20 cellular contexts compared by ENCODE assay signal in genomic region chr2:3580449-3580848, GRCh38. TPM values are rescaled to one million over a fixed set of nuclear protein-coding genes. Genes with fewer than 3 reads are reported as not detected.
A peak's percentile ranks its signal among the peaks of the same experiment; 100 is the strongest.
DNase-seq lines count a peak whose midpoint lies in the region; ATAC-seq, FAIRE-seq and TF ChIP-seq lines count a peak whose summit lies in the region.
"Had no signal": no experiment of that assay in that cellular context is flagged by ENCODE, and none has a peak within 500 bp of the region (broad histone marks: within the 10 kb centered on the region; RNA-seq: fewer than 3 reads in every experiment).

No MANE protein-coding gene starts in this region.

- H3K27me3 Mint-ChIP-seq in natural killer cell treated with Interleukin-12 subunit alpha and Interleukin-12 subunit beta and Interleukin-15 and Interleukin-18, amount 100 ng/mL, for 72 hours = no peaks in the 10 kb centered on the region
- H3K27me3 Mint-ChIP-seq in natural killer cell (ENCODE audit: low read depth in 2 of 2) (no peaks in the 10 kb centered on the region), neural progenitor cell (ENCODE audit: insufficient read depth, low read depth) (no peaks in the 10 kb centered on the region)

- peaks cover 38 to 46% of the 10 kb centered on the region in 2 donors for H3K4me1 Mint-ChIP-seq in natural killer cell treated with Interleukin-12 subunit alpha and Interleukin-12 subunit beta and Interleukin-15 and Interleukin-18, amount 100 ng/mL, for 72 hours (ENCODE audit: low read depth in 2 of 2)
- peaks cover 39 to 40% of the 10 kb centered on the region in 2 donors for H3K4me1 Mint-ChIP-seq in natural killer cell
- H3K4me1 Mint-ChIP-seq in neural progenitor cell = peaks cover 35% of the 10 kb centered on the region

- in situ Hi-C loops in GM12878 (cut with MboI) = no loop called here

- H3K9ac ChIP-seq in SK-N-SH (no peak overlapping the region), GM12878 (ENCODE audit: control insufficient read depth, insufficient read depth, low read length) (no peak overlapping the region), neural progenitor cell (no peak overlapping the region)

- H3K9me3 ChIP-seq in SK-N-SH (no peaks in the 10 kb centered on the region), GM12878 (replicated peaks; ENCODE audit: control insufficient read depth, insufficient read depth, low read length) (no peaks in the 10 kb centered on the region; the same call in 2 of the 3 replicates), heart left ventricle (no peaks in the 10 kb centered on the region), neural progenitor cell (ENCODE audit: low read depth) (no peaks in the 10 kb centered on the region), pancreas (no peaks in the 10 kb centered on the region)

- H3K27ac ChIP-seq in SK-N-SH (ENCODE audit: low read depth in 2 of 2, low read length in 1 of 2) (peak overlapping the region; percentile 62 to 81; a peak in 3 of 4 replicates), GM12878 (ENCODE audit: control insufficient read depth, insufficient read depth) (no peak overlapping the region), heart left ventricle (no peak overlapping the region), neural progenitor cell (no peak overlapping the region), pancreas (no peak overlapping the region)

- ATAC-seq in SK-N-SH treated with all-trans-retinoic acid at 6 μM for 48 hours (no peak), natural killer cell (no peak), GM12878 (no peak), heart left ventricle (no peak), pancreas (no peak)
- no peak for ATAC-seq in natural killer cell treated with Interleukin-12 subunit alpha and Interleukin-12 subunit beta and Interleukin-15 and Interleukin-18, amount 100 ng/mL, for 72 hours
- ATAC-seq: K562 had no signal

- 71% methylated on average over 5 of the region's 5 CpGs for WGBS in SK-N-SH (ENCODE audit: low lambda C conversion rate)
- WGBS in GM12878 (ENCODE audit: insufficient coverage, insufficient replicate concordance, low lambda C conversion rate, missing lambda C conversion rate) = 89% methylated on average over 5 of the region's 5 CpGs
- 79 to 83% (median 82%) methylated on average over 5 of the region's 5 CpGs for WGBS in heart left ventricle, 4 donors
- 78 to 85% methylated on average over 5 of the region's 5 CpGs for WGBS in pancreas, 2 donors

- CTCF ChIA-PET in SK-N-SH (lab: Yijun Ruan, JAX) (interaction anchor here (1.1 to 7.1 kb wide), 6 partner anchors 14 to 157 kb away, joined by 3 to 40 read pairs (median 4); partner anchors contain the start of gene COLEC11), GM12878 (lab: Yijun Ruan, JAX) (interaction anchor here (0.6 to 1.9 kb wide), 2 partner anchors 43 to 71 kb away, joined by 3 to 6 read pairs; no protein-coding TSS in a partner anchor)

- DNase-seq in SK-N-SH = no peak
- no peak for DNase-seq in natural killer cell treated with Interleukin-12 subunit alpha and Interleukin-12 subunit beta and Interleukin-15 and Interleukin-18, amount 100 ng/mL, for 72 hours (ENCODE audit: low spot score)
- DNase-seq in natural killer cell = no peak
- no peak for DNase-seq in GM12878 (ENCODE audit: low read depth, low spot score)
- DNase-seq in heart left ventricle = no peak
- DNase-seq in neural progenitor cell (ENCODE audit: low spot score) = no peak
- DNase-seq in pancreas = no peak
- DNase-seq: AML-193; DMS79; MV-4-11; NCI-H1694 treated with DMSO at 0.1 percent for 48 hours; NCI-H2107; NCI-H510A; NCI-H748 treated with DMSO at 0.1 percent for 48 hours; NK-92 treated with Interleukin-12 subunit alpha and Interleukin-12 subunit beta, amount 100 ng/mL, for 24 hours had no signal

- FAIRE-seq in GM12878 (lab: Jason Lieb, UNC) (no peak), pancreas (lab: Jason Lieb, UNC) (no peak)
- FAIRE-seq: K562, RCC 7860 had no signal

- no peak for TF ChIP-seq RAD21 in SK-N-SH (IDR thresholded peaks at IDR 0.05; ENCODE audit: low read length)
- TF ChIP-seq RAD21 in GM12878 (IDR thresholded peaks at IDR 0.05; ENCODE audit: insufficient read depth, low read depth, low read length) = no peak

- H3K27me3 ChIP-seq in SK-N-SH (ENCODE audit: insufficient read depth) (no peaks in the 10 kb centered on the region), GM12878 (replicated peaks in 1 of 2; ENCODE audit: control insufficient read depth in 2 of 2, insufficient read depth in 2 of 2, low read length in 1 of 2) (no peaks in the 10 kb centered on the region), heart left ventricle (no peaks in the 10 kb centered on the region), neural progenitor cell (no peaks in the 10 kb centered on the region), pancreas (no peaks in the 10 kb centered on the region)

- H3K4me1 ChIP-seq in SK-N-SH (ENCODE audit: control insufficient read depth in 1 of 2, insufficient read depth in 2 of 2, low read depth in 1 of 2, low read length in 1 of 2) (peaks cover 30 to 78% of the 10 kb centered on the region in 2 experiments), GM12878 (ENCODE audit: control insufficient read depth, insufficient read depth, low read length) (peaks cover 8% of the 10 kb centered on the region), heart left ventricle (peaks cover 0 to 50% (median 36%) of the 10 kb centered on the region in 12 donors), neural progenitor cell (peaks cover 19% of the 10 kb centered on the region), pancreas (peaks cover 21 to 33% (median 22%) of the 10 kb centered on the region in 3 donors)

- intact Hi-C loops in natural killer cell (cut with micrococcal nuclease) = no loop called here
- intact Hi-C loops in GM12878 (cut with micrococcal nuclease; ENCODE audit: unreplicated experiment) = no loop called here
- intact Hi-C loops in heart left ventricle (cut with DNase I) = no loop called here
- intact Hi-C loops in pancreas (cut with DNase I) = no loop called here

- RAD21 ChIA-PET in GM12878 (lab: Charles Lee; ENCODE audit: unreplicated experiment) = interaction anchor here (1.2 to 1.9 kb wide), 2 partner anchors 17 to 22 kb away, joined by 3 to 7 read pairs; partner anchors contain the start of gene RNASEH1

- TF ChIP-seq CTCF in SK-N-SH (IDR thresholded peaks at IDR 0.05) (no peak), natural killer cell (IDR thresholded peaks at IDR 0.05) (no peak), GM12878 (IDR thresholded peaks at IDR 0.05 in 2 of 3, conservative IDR thresholded peaks at IDR 0.05 in 1 of 3; ENCODE audit: control insufficient read depth in 2 of 3, extremely low read depth in 1 of 3, insufficient read depth in 1 of 3, low read depth in 3 of 3, low read length in 3 of 3) (no peak), heart left ventricle (IDR thresholded peaks at IDR 0.05) (no peak), neural progenitor cell (IDR thresholded peaks at IDR 0.05) (no peak), pancreas (IDR thresholded peaks at IDR 0.05) (no peak)

- peak overlapping the region; percentile 20 for H3K4me3 Mint-ChIP-seq in natural killer cell treated with Interleukin-12 subunit alpha and Interleukin-12 subunit beta and Interleukin-15 and Interleukin-18, amount 100 ng/mL, for 72 hours
- H3K4me3 Mint-ChIP-seq in natural killer cell (no peak overlapping the region), neural progenitor cell (no peak overlapping the region)
- H3K4me3 Mint-ChIP-seq: CD14-positive monocyte had no signal

- no peak overlapping the region for H3K27ac Mint-ChIP-seq in natural killer cell treated with Interleukin-12 subunit alpha and Interleukin-12 subunit beta and Interleukin-15 and Interleukin-18, amount 100 ng/mL, for 72 hours
- H3K27ac Mint-ChIP-seq in natural killer cell (no peak overlapping the region), neural progenitor cell (no peak overlapping the region)
- H3K27ac Mint-ChIP-seq: CD14-positive monocyte had no signal

- TF ChIP-seq EP300 in SK-N-SH (IDR thresholded peaks at IDR 0.05; ENCODE audit: borderline replicate concordance in 1 of 2, low read depth in 1 of 2, low read length in 1 of 2) (no peak), GM12878 (IDR thresholded peaks at IDR 0.05; ENCODE audit: borderline replicate concordance in 1 of 2, control insufficient read depth in 1 of 2, low read depth in 2 of 2, low read length in 2 of 2) (no peak)

- SMC1A ChIA-PET in GM12878 (lab: Charles Lee; ENCODE audit: uncharacterized antibody, unreplicated experiment) = interaction anchor here (1.4 to 3.2 kb wide), 3 partner anchors 16 to 72 kb away, joined by 5 to 16 read pairs (median 5); partner anchors contain the start of gene RNASEH1

- H3K9me2 ChIP-seq in SK-N-SH = no peaks in the 10 kb centered on the region

- H3K36me3 ChIP-seq in SK-N-SH (replicated peaks in 1 of 2; ENCODE audit: control insufficient read depth in 1 of 2, insufficient read depth in 2 of 2, low read length in 1 of 2) (peaks cover 81 to 86% of the 10 kb centered on the region in 2 experiments), GM12878 (ENCODE audit: control insufficient read depth in 2 of 2, insufficient read depth in 2 of 2, low read length in 1 of 2) (peaks cover 14 to 62% of the 10 kb centered on the region in 2 experiments), heart left ventricle (peaks cover 0 to 87% (median 68%) of the 10 kb centered on the region in 9 donors), neural progenitor cell (peaks cover 46% of the 10 kb centered on the region), pancreas (peaks cover 6 to 61% (median 43%) of the 10 kb centered on the region in 3 donors)

- no TSS peak for BruUV-seq in GM12878 (replicated peaks; lab: Mats Ljungman, UMichigan)

- no peaks in the 10 kb centered on the region for H3K9me3 Mint-ChIP-seq in natural killer cell treated with Interleukin-12 subunit alpha and Interleukin-12 subunit beta and Interleukin-15 and Interleukin-18, amount 100 ng/mL, for 72 hours
- no peaks in the 10 kb centered on the region for H3K9me3 Mint-ChIP-seq in natural killer cell
- no peaks in the 10 kb centered on the region for H3K9me3 Mint-ChIP-seq in neural progenitor cell
- H3K9me3 Mint-ChIP-seq: CD14-positive monocyte had no signal

- no peak overlapping the region for H2AFZ ChIP-seq in SK-N-SH (ENCODE audit: low read depth)
- no peak overlapping the region for H2AFZ ChIP-seq in GM12878 (ENCODE audit: control insufficient read depth, low read depth, low read length)
- H2AFZ ChIP-seq in neural progenitor cell (replicated peaks) = no peak overlapping the region

- TF ChIP-seq POLR2A in GM12878 (IDR thresholded peaks at IDR 0.05; ENCODE audit: low read depth, low read length) = no peak
- TF ChIP-seq POLR2A in heart left ventricle (IDR thresholded peaks at IDR 0.05) = no peak

- H3K4me3 ChIP-seq in SK-N-SH (ENCODE audit: low read depth in 2 of 2, low read length in 1 of 2) (no peak overlapping the region), GM12878 (peak overlapping the region; percentile 8; the same call in 1 of the 2 replicates), heart left ventricle (no peak overlapping the region), neural progenitor cell (no peak overlapping the region), pancreas (no peak overlapping the region)
- H3K4me3 ChIP-seq: K562 had no signal

- peaks cover 54% of the 10 kb centered on the region for H3F3A ChIP-seq in SK-N-SH (replicated peaks; ENCODE audit: insufficient read depth)
- H3F3A ChIP-seq in neural progenitor cell (ENCODE audit: low read depth) = peaks cover 70% of the 10 kb centered on the region

- H3K79me2 ChIP-seq in SK-N-SH (ENCODE audit: insufficient read depth) (peaks cover 83% of the 10 kb centered on the region), GM12878 (ENCODE audit: control insufficient read depth, insufficient read depth, low read length) (peaks cover 57% of the 10 kb centered on the region), neural progenitor cell (ENCODE audit: low read depth) (peaks cover 60% of the 10 kb centered on the region)

- H4K20me1 ChIP-seq in SK-N-SH (ENCODE audit: insufficient read depth) = peaks cover 70% of the 10 kb centered on the region
- peaks cover 13% of the 10 kb centered on the region for H4K20me1 ChIP-seq in GM12878 (ENCODE audit: control insufficient read depth, insufficient read depth)
- H4K20me1 ChIP-seq in neural progenitor cell (ENCODE audit: low read depth) = peaks cover 72% of the 10 kb centered on the region

- H3K4me2 ChIP-seq in SK-N-SH = no peak overlapping the region
- peak overlapping the region; percentile 59 for H3K4me2 ChIP-seq in GM12878 (ENCODE audit: control insufficient read depth, insufficient read depth)
- H3K4me2 ChIP-seq in neural progenitor cell = no peak overlapping the region

- POLR2A ChIA-PET in SK-N-SH (lab: Yijun Ruan, JAX) = interaction anchor here (2.9 to 3.4 kb wide), 2 partner anchors 13 to 24 kb away, joined by 10 to 19 read pairs; partner anchors contain the start of gene COLEC11
- POLR2A ChIA-PET in GM12878 (lab: Charles Lee) = no interaction called here

- peaks cover 49% of the 10 kb centered on the region for H3K36me3 Mint-ChIP-seq in natural killer cell treated with Interleukin-12 subunit alpha and Interleukin-12 subunit beta and Interleukin-15 and Interleukin-18, amount 100 ng/mL, for 72 hours
- H3K36me3 Mint-ChIP-seq in natural killer cell = peaks cover 14% of the 10 kb centered on the region
- peaks cover 51% of the 10 kb centered on the region for H3K36me3 Mint-ChIP-seq in neural progenitor cell

RNA-seq across cellular contexts. Expression of gene RPS7, which starts 5.4 kb away (rescaled TPM):
- polyA plus RNA-seq in SK-N-SH (2012; rRNA removed) (2,166 and 2,477 TPM in 2 replicates), GM12878 (2011; rRNA removed) (2,490 and 2,717 TPM in 2 replicates), GM12878 (2014; fragmentation: Illumina TruSeq; extraction: Trizol) (3,268 and 3,336 TPM in 2 replicates), GM12878 (2014; fragmentation: Nextera tagmentation; extraction: Ambion mirVana) (1,000 to 10,000 TPM; 3,009 to 3,046 TPM), GM12878 (2014; rRNA removed) (2,698 and 2,951 TPM in 2 replicates), GM12878 (2016; fragmentation: Nextera tagmentation; extraction: Ambion mirVana) (1,000 to 10,000 TPM; 1,197 to 1,434 TPM), heart left ventricle (1,000 to 10,000 TPM; 1,474 to 1,813 TPM), pancreas (1,000 to 10,000 TPM; 1,402 to 2,322 TPM)
- polyA plus RNA-seq in SK-N-SH (2012; cell fraction: cytosol; rRNA removed) = 3,192 and 3,529 TPM in 2 replicates
- polyA plus RNA-seq in SK-N-SH (2012; cell fraction: nucleus; rRNA removed) = 656 and 726 TPM in 2 replicates
- total RNA-seq in natural killer cell treated with Interleukin-12 subunit alpha and Interleukin-12 subunit beta and Interleukin-15 and Interleukin-18, amount 100 ng/mL, for 72 hours = 1,000 to 10,000 TPM in 1 of 2 donors, 100 to 1,000 TPM in 1; 834 to 1,122 TPM
- total RNA-seq in natural killer cell (1,000 to 10,000 TPM in 2 of 3 donors, 100 to 1,000 TPM in 1; 815 to 1,068 (median 1,001) TPM), GM12878 (2014; rRNA removed) (2,842 and 3,098 TPM in 2 replicates), GM12878 (2014; rRNA removed; fragmentation: Illumina TruSeq; extraction: Trizol) (4,662 and 4,681 TPM in 2 replicates), GM12878 (2021) (2,368 and 2,463 TPM in 2 replicates), heart left ventricle (1,000 to 10,000 TPM in 1 of 9 donors, 100 to 1,000 TPM in 8; 407 to 1,112 (median 628) TPM), neural progenitor cell (ENCODE audit: low replicate concordance) (5,433 and 5,441 TPM in 2 replicates), pancreas (100 to 1,000 TPM; 498 to 985 (median 806) TPM)
- total RNA-seq in GM12878 (2013; cell fraction: nucleolus; rRNA removed) = 297 and 312 TPM in 2 replicates
- 1,818 TPM for polyA plus RNA-seq in GM12878 (2011; ENCODE audit: low read depth)
- polyA plus RNA-seq in GM12878 (2011; cell fraction: cytosol; rRNA removed) = 1,447 and 1,733 TPM in 2 replicates
- polyA plus RNA-seq in GM12878 (2011; cell fraction: nucleus; rRNA removed) = 743 and 958 TPM in 2 replicates
- 2,414 and 2,708 TPM in 2 replicates for polyA plus RNA-seq in GM12878 (2012)
- polyA minus RNA-seq in GM12878 (2011; rRNA and poly(A)+ RNA removed) = 248 and 406 TPM in 2 replicates
- 310 and 334 TPM in 2 replicates for polyA minus RNA-seq in GM12878 (2011; cell fraction: cytosol; rRNA and poly(A)+ RNA removed)
- 79.9 and 108 TPM in 2 replicates for polyA minus RNA-seq in GM12878 (2011; cell fraction: nucleus; rRNA and poly(A)+ RNA removed)

RNA-seq across cellular contexts. Expression of gene COLEC11, which starts 14.5 kb away (rescaled TPM):
- 8.7 and 15.2 TPM in 2 replicates for polyA plus RNA-seq in SK-N-SH (2012; rRNA removed)
- 11.5 and 22.9 TPM in 2 replicates for polyA plus RNA-seq in SK-N-SH (2012; cell fraction: cytosol; rRNA removed)
- polyA plus RNA-seq in SK-N-SH (2012; cell fraction: nucleus; rRNA removed) = 4.4 and 8.8 TPM in 2 replicates
- total RNA-seq in natural killer cell treated with Interleukin-12 subunit alpha and Interleukin-12 subunit beta and Interleukin-15 and Interleukin-18, amount 100 ng/mL, for 72 hours = under 1 TPM in 1 of 2 donors, not detected in 1; 0.48 TPM
- under 1 TPM in 1 of 3 donors, not detected in 2; 0.61 TPM for total RNA-seq in natural killer cell
- 5.3 and 5.9 TPM in 2 replicates for total RNA-seq in GM12878 (2013; cell fraction: nucleolus; rRNA removed)
- 0.11 TPM in 1 of 2 replicates, not detected in the other for total RNA-seq in GM12878 (2014; rRNA removed)
- total RNA-seq in GM12878 (2014; rRNA removed; fragmentation: Illumina TruSeq; extraction: Trizol) = 0.09 and 0.18 TPM in 2 replicates
- 0.66 and 0.74 TPM in 2 replicates for total RNA-seq in GM12878 (2021)
- 0.39 TPM for polyA plus RNA-seq in GM12878 (2011; ENCODE audit: low read depth)
- 0.30 and 0.34 TPM in 2 replicates for polyA plus RNA-seq in GM12878 (2011; rRNA removed)
- 0.38 and 0.39 TPM in 2 replicates for polyA plus RNA-seq in GM12878 (2011; cell fraction: cytosol; rRNA removed)
- 1.9 and 2.0 TPM in 2 replicates for polyA plus RNA-seq in GM12878 (2011; cell fraction: nucleus; rRNA removed)
- 0.60 and 0.77 TPM in 2 replicates for polyA plus RNA-seq in GM12878 (2012)
- polyA plus RNA-seq in GM12878 (2014; fragmentation: Illumina TruSeq; extraction: Trizol) = not detected in 2 replicates
- not detected for polyA plus RNA-seq in GM12878 (2014; fragmentation: Nextera tagmentation; extraction: Ambion mirVana)
- polyA plus RNA-seq in GM12878 (2014; rRNA removed) = 0.08 and 0.13 TPM in 2 replicates
- polyA plus RNA-seq in GM12878 (2016; fragmentation: Nextera tagmentation; extraction: Ambion mirVana) = under 1 TPM in 1 of 2 experiments, not detected in 1; 0.16 TPM
- polyA minus RNA-seq in GM12878 (2011; rRNA and poly(A)+ RNA removed) = 0.22 and 0.36 TPM in 2 replicates
- polyA minus RNA-seq in GM12878 (2011; cell fraction: cytosol; rRNA and poly(A)+ RNA removed) = not detected in 2 replicates
- 0.36 and 1.6 TPM in 2 replicates for polyA minus RNA-seq in GM12878 (2011; cell fraction: nucleus; rRNA and poly(A)+ RNA removed)
- total RNA-seq in heart left ventricle = 1 to 10 TPM; 2.3 to 9.9 (median 2.9) TPM
- 10 to 100 TPM in 1 of 2 donors, 1 to 10 TPM in 1; 8.8 to 12.5 TPM for polyA plus RNA-seq in heart left ventricle
- not detected in 2 replicates for total RNA-seq in neural progenitor cell (ENCODE audit: low replicate concordance)
- 1 to 10 TPM; 2.0 to 6.1 (median 3.2) TPM for total RNA-seq in pancreas
- polyA plus RNA-seq in pancreas = 10 to 100 TPM in 1 of 2 donors, 1 to 10 TPM in 1; 9.5 to 11.9 TPM
- total RNA-seq: H4 had no signal
- polyA plus RNA-seq: CD14-positive monocyte had no signal

RNA-seq across cellular contexts. Expression of gene RNASEH1, which starts 22.3 kb away (rescaled TPM):
- polyA plus RNA-seq in SK-N-SH (2012; rRNA removed) (34.4 and 35.3 TPM in 2 replicates), GM12878 (2011; rRNA removed) (18.1 and 18.2 TPM in 2 replicates), GM12878 (2014; fragmentation: Illumina TruSeq; extraction: Trizol) (15.3 and 24.0 TPM in 2 replicates), GM12878 (2014; fragmentation: Nextera tagmentation; extraction: Ambion mirVana) (10 to 100 TPM; 24.6 to 25.7 TPM), GM12878 (2014; rRNA removed) (28.5 and 32.8 TPM in 2 replicates), GM12878 (2016; fragmentation: Nextera tagmentation; extraction: Ambion mirVana) (10 to 100 TPM; 67.5 to 68.5 TPM), heart left ventricle (10 to 100 TPM; 12.8 to 31.4 TPM), pancreas (1 to 10 TPM; 5.5 to 5.7 TPM)
- polyA plus RNA-seq in SK-N-SH (2012; cell fraction: cytosol; rRNA removed) = 35.8 and 36.2 TPM in 2 replicates
- 24.7 and 30.1 TPM in 2 replicates for polyA plus RNA-seq in SK-N-SH (2012; cell fraction: nucleus; rRNA removed)
- 10 to 100 TPM; 24.7 to 47.2 TPM for total RNA-seq in natural killer cell treated with Interleukin-12 subunit alpha and Interleukin-12 subunit beta and Interleukin-15 and Interleukin-18, amount 100 ng/mL, for 72 hours
- total RNA-seq in natural killer cell (10 to 100 TPM; 25.6 to 30.6 (median 26.3) TPM), GM12878 (2014; rRNA removed) (27.9 and 30.2 TPM in 2 replicates), GM12878 (2014; rRNA removed; fragmentation: Illumina TruSeq; extraction: Trizol) (27.1 and 30.5 TPM in 2 replicates), GM12878 (2021) (30.5 and 34.9 TPM in 2 replicates), heart left ventricle (10 to 100 TPM; 18.3 to 23.6 (median 20.0) TPM), neural progenitor cell (ENCODE audit: low replicate concordance) (26.8 and 28.2 TPM in 2 replicates), pancreas (10 to 100 TPM in 2 of 6 donors, 1 to 10 TPM in 4; 6.1 to 10.6 (median 8.9) TPM)
- 16.2 and 18.7 TPM in 2 replicates for total RNA-seq in GM12878 (2013; cell fraction: nucleolus; rRNA removed)
- polyA plus RNA-seq in GM12878 (2011; ENCODE audit: low read depth) = 15.5 TPM
- polyA plus RNA-seq in GM12878 (2011; cell fraction: cytosol; rRNA removed) = 12.8 and 15.1 TPM in 2 replicates
- polyA plus RNA-seq in GM12878 (2011; cell fraction: nucleus; rRNA removed) = 11.9 and 18.3 TPM in 2 replicates
- 15.0 and 20.5 TPM in 2 replicates for polyA plus RNA-seq in GM12878 (2012)
- 5.3 and 6.2 TPM in 2 replicates for polyA minus RNA-seq in GM12878 (2011; rRNA and poly(A)+ RNA removed)
- 4.8 and 6.2 TPM in 2 replicates for polyA minus RNA-seq in GM12878 (2011; cell fraction: cytosol; rRNA and poly(A)+ RNA removed)
- 6.5 and 11.4 TPM in 2 replicates for polyA minus RNA-seq in GM12878 (2011; cell fraction: nucleus; rRNA and poly(A)+ RNA removed)

Comparison
In these comparisons a context has a peak if more than half of its experiments do, and no peak if none do; other contexts are left out.
1. H3K27ac ChIP-seq: peak in SK-N-SH (2 of 2); none in GM12878 (single experiment), heart left ventricle (0 of 12), neural progenitor cell (single experiment) and pancreas (0 of 4).